Comparison of ENCODE assay signal across 2 cellular contexts in the genomic region with DNA sequence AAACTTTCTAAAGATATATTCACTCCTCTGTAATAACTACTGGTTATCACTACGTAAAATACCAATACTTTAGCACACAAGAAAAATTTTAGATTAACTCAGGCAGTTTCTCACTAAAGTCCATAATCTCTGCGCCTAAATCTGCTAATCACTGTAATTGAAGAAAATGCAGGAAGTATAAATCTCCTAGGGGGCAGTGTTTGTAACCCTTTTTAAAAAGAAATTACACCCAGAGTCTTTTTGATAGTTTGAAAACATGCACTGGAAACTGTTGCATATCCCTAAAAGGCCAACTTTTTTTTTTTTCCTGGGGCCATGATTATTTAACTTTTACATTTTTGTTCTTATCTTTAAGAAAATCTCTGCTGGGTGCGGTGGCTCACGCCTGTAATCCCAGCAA.
A peak's percentile ranks its signal among the peaks of the same experiment; 100 is the strongest.
TF ChIP-seq lines count a peak whose summit lies in the region.

No MANE protein-coding gene starts in this region.

TF ChIP-seq in IMR-90, 13 proteins besides CTCF, POLR2A, EP300 and RAD21:
- TF ChIP-seq FOS (IDR thresholded peaks at IDR 0.05; ENCODE audit: low read depth, low read length) (no peak), ELK1 (IDR thresholded peaks at IDR 0.05; ENCODE audit: borderline replicate concordance, low read depth, low read length) (no peak), NFE2L2 (IDR thresholded peaks at IDR 0.05; ENCODE audit: low read depth, low read length) (no peak), SMC3 (IDR thresholded peaks at IDR 0.05; ENCODE audit: low read depth, low read length) (peak; percentile 33; the same call in 1 of the 2 replicates)

TF ChIP-seq in GM12878, 131 proteins besides CTCF, POLR2A, EP300 and RAD21:
- TF ChIP-seq EZH2 (IDR thresholded peaks at IDR 0.05; ENCODE audit: borderline replicate concordance, control insufficient read depth, low read depth, low read length) (no peak), JUND (IDR thresholded peaks at IDR 0.05; ENCODE audit: low read depth, low read length) (no peak), ZNF207 (IDR thresholded peaks at IDR 0.05; ENCODE audit: borderline replicate concordance) (no peak), PAX8 (IDR thresholded peaks at IDR 0.05) (no peak), PRDM15 (CRISPR knock-in tag; IDR thresholded peaks at IDR 0.05) (no peak), RAD51 (IDR thresholded peaks at IDR 0.05) (no peak), GABPA (IDR thresholded peaks at IDR 0.05; ENCODE audit: low read depth) (no peak), IRF5 (IDR thresholded peaks at IDR 0.05; ENCODE audit: borderline replicate concordance) (no peak), RUNX3 (IDR thresholded peaks at IDR 0.05; ENCODE audit: low read length) (no peak), TAF1 (IDR thresholded peaks at IDR 0.05; ENCODE audit: borderline replicate concordance, low read depth, low read length) (no peak), IKZF1 (conservative IDR thresholded peaks at IDR 0.05) (no peak), YBX1 (IDR thresholded peaks at IDR 0.05) (no peak), SMARCA5 (IDR thresholded peaks at IDR 0.05) (no peak), GATAD2B (conservative IDR thresholded peaks at IDR 0.05; ENCODE audit: low read depth) (no peak), E2F8 (IDR thresholded peaks at IDR 0.05; ENCODE audit: low read depth, partially characterized antibody) (no peak), FOXK2 (IDR thresholded peaks at IDR 0.05) (no peak)
- TF ChIP-seq, protein P1, sequence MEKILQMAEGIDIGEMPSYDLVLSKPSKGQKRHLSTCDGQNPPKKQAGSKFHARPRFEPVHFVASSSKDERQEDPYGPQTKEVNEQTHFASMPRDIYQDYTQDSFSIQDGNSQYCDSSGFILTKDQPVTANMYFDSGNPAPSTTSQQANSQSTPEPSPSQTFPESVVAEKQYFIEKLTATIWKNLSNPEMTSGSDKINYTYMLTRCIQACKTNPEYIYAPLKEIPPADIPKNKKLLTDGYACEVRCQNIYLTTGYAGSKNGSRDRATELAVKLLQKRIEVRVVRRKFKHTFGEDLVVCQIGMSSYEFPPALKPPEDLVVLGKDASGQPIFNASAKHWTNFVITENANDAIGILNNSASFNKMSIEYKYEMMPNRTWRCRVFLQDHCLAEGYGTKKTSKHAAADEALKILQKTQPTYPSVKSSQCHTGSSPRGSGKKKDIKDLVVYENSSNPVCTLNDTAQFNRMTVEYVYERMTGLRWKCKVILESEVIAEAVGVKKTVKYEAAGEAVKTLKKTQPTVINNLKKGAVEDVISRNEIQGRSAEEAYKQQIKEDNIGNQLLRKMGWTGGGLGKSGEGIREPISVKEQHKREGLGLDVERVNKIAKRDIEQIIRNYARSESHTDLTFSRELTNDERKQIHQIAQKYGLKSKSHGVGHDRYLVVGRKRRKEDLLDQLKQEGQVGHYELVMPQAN (conservative IDR thresholded peaks at IDR 0.05): no peak
